8 cellular contexts compared by ENCODE assay signal in genomic region chr7:123690550-123690949, GRCh38. TPM values are rescaled to one million over a fixed set of nuclear protein-coding genes. Genes with fewer than 3 reads are reported as not detected.
"Had no signal": no experiment of that assay in that cellular context is flagged by ENCODE, and none has a peak within 500 bp of the region (broad histone marks: within the 10 kb centered on the region; RNA-seq: fewer than 3 reads in every experiment).

No MANE protein-coding gene starts in this region.

- H2AFZ ChIP-seq: GM23248 had no signal

- H3K9me3 Mint-ChIP-seq: H9, HFFc6 had no signal

- H3K4me3 ChIP-seq: GM23248, K562 had no signal

- ATAC-seq: K562 had no signal

- DNase-seq: GM23248, H9, HCEC 1CT, HFFc6, IMR-90, KG1 had no signal

- H3K9ac ChIP-seq: GM23248 had no signal

- H3K4me3 Mint-ChIP-seq: HFFc6 had no signal

- H3K27ac ChIP-seq: GM23248 had no signal

- H3K27ac Mint-ChIP-seq: H9, HFFc6 had no signal

RNA-seq across cellular contexts. Expression of gene LMOD2, which starts 34.9 kb away (rescaled TPM):
- total RNA-seq: GM23248, H9, HFFc6, HT-29, IMR-90, K562 had no signal
- polyA plus RNA-seq: GM23248, IMR-90 had no signal
